1 cellular context compared by ENCODE assay signal in the genomic region with DNA sequence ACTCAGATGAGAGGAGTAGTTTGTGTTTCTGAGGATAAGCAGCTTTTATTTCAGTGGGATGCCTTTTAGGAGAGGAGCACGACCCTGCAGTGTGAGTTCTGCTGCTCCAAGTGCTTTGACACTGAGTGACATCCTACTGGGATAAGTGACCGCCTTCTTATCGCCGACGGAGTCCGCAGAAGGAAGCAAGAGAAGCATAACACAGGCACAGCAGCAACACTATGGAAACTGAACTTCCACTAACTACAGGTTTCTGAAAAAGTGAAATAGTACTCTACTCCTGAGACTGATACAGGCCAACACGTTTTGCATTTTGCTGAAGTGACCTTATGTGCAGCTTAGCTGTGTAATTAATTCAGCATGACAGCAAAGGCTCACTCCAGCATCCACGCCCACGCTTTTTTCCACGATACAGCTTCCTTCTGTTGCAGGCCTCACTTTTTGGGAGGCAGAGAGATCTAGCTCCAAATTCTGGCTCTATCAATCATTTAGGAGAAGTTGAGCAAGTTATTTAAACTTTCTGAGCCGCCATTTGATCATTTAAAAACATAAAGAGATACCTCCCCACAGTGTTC.
A peak's percentile ranks its signal among the peaks of the same experiment; 100 is the strongest.
TF ChIP-seq lines count a peak whose summit lies in the region.

No MANE protein-coding gene starts in this region.

TF ChIP-seq in K562, 482 proteins besides CTCF, POLR2A, EP300 and RAD21 (continued from another document):
- TF ChIP-seq, protein P1, sequence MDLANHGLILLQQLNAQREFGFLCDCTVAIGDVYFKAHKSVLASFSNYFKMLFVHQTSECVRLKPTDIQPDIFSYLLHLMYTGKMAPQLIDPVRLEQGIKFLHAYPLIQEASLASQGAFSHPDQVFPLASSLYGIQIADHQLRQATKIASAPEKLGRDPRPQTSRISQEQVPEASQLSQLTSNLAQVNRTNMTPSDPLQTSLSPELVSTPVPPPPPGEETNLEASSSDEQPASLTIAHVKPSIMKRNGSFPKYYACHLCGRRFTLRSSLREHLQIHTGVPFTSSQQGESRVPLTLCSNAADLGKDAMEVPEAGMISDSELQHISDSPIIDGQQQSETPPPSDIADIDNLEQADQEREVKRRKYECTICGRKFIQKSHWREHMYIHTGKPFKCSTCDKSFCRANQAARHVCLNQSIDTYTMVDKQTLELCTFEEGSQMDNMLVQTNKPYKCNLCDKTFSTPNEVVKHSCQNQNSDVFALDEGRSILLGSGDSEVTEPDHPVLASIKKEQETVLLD (IDR thresholded peaks at IDR 0.05): no peak
- peak; percentile 55 for TF ChIP-seq EGR1 (conservative IDR thresholded peaks at IDR 0.05)
- no peak for TF ChIP-seq ZFP36 (IDR thresholded peaks at IDR 0.05; ENCODE audit: low read depth, low read length, partially characterized antibody)
- no peak for TF ChIP-seq TEAD4 (IDR thresholded peaks at IDR 0.05; ENCODE audit: low read length)
- no peak for TF ChIP-seq TEAD4 (CRISPR knock-in tag; IDR thresholded peaks at IDR 0.05; ENCODE audit: borderline replicate concordance)
- no peak for TF ChIP-seq FIP1L1 (IDR thresholded peaks at IDR 0.05; ENCODE audit: low read depth, low read length, poor library complexity, severe bottlenecking)
- no peak for TF ChIP-seq SRF (CRISPR knock-in tag; IDR thresholded peaks at IDR 0.05)
- no peak for TF ChIP-seq KLF1 (tag; IDR thresholded peaks at IDR 0.05)
